ENCODE assay signal across 22 cellular contexts in genomic region chr5:57366744-57367143, GRCh38.
A peak's percentile ranks its signal among the peaks of the same experiment; 100 is the strongest.
DNase-seq lines count a peak whose midpoint lies in the region; ATAC-seq, FAIRE-seq and TF ChIP-seq lines count a peak whose summit lies in the region.
"Had no signal": no experiment of that assay in that cellular context is flagged by ENCODE, and none has a peak within 500 bp of the region (broad histone marks: within the 10 kb centered on the region; RNA-seq: fewer than 3 reads in every experiment).

No MANE protein-coding gene starts in this region.

- 91 to 95% methylated on average over 1 of the region's 1 CpG for WGBS in heart right ventricle, 2 donors

- CTCF ChIA-PET in Caco-2 (lab: Charles Lee) = interaction anchor here (0.6 to 0.8 kb wide), 2 partner anchors 28 to 69 kb away, joined by 3 to 5 read pairs; no protein-coding TSS in a partner anchor
- CTCF ChIA-PET in CD4-positive, alpha-beta memory T cell (lab: Charles Lee; ENCODE audit: partially characterized antibody) = no interaction called here

- peaks cover 26% of the 10 kb centered on the region for H3K4me1 ChIP-seq in Caco-2
- peaks cover 14% of the 10 kb centered on the region for H3K4me1 ChIP-seq in astrocyte (ENCODE audit: insufficient read depth, low read length)
- no peaks in the 10 kb centered on the region for H3K4me1 ChIP-seq in CD4-positive, alpha-beta memory T cell (ENCODE audit: insufficient read depth, low read length)
- no peaks in the 10 kb centered on the region for H3K4me1 ChIP-seq in heart right ventricle

- H3K9me3 ChIP-seq in Caco-2 = no peaks in the 10 kb centered on the region
- no peaks in the 10 kb centered on the region for H3K9me3 ChIP-seq in astrocyte (ENCODE audit: insufficient read depth, low read depth, low read length)
- H3K9me3 ChIP-seq in CD4-positive, alpha-beta memory T cell (ENCODE audit: control insufficient read depth in 1 of 2, low read length in 2 of 2) = no peaks in the 10 kb centered on the region
- H3K9me3 ChIP-seq in heart right ventricle = no peaks in the 10 kb centered on the region
- H3K9me3 ChIP-seq: ovary had no signal

- H3K9me3 Mint-ChIP-seq in Caco-2 (ENCODE audit: unreplicated experiment) (no peaks in the 10 kb centered on the region), astrocyte (ENCODE audit: unreplicated experiment) (no peaks in the 10 kb centered on the region)
- H3K9me3 Mint-ChIP-seq in CD4-positive, alpha-beta memory T cell = no peaks in the 10 kb centered on the region
- H3K9me3 Mint-ChIP-seq: activated naive CD4-positive, alpha-beta T cell treated with anti-CD3 and anti-CD28 coated beads, Interleukin-2, amount 50 U/mL, for 72 hours; effector memory CD8-positive, alpha-beta T cell; T-helper 2 cell treated with Interferon-gamma antibody and Interleukin-4, amounts not matched to agents 5 μg/mL and 100 μg/mL, for 36 hours had no signal

- no peak overlapping the region for H3K9ac ChIP-seq in astrocyte (ENCODE audit: low read length)

- BruUV-seq in Caco-2 (replicated peaks; lab: Mats Ljungman, UMichigan) = no TSS peak

- no peaks in the 10 kb centered on the region for H3K79me2 ChIP-seq in astrocyte (ENCODE audit: insufficient read depth, low read length)

- FAIRE-seq in HTR-8/SVneo (lab: Jason Lieb, UNC) = peak; percentile 31
- FAIRE-seq in astrocyte (lab: Jason Lieb, UNC) = no peak

- no peaks in the 10 kb centered on the region for H4K20me1 ChIP-seq in astrocyte (ENCODE audit: insufficient read depth, low read length)

- intact Hi-C loops in Caco-2 (cut with micrococcal nuclease; ENCODE audit: unreplicated experiment) (loop anchor here (2.0 kb wide), 1 partner anchor 68 kb away; no protein-coding TSS in a partner anchor), heart right ventricle (cut with DNase I) (no loop called here)
- intact Hi-C loops in CD4-positive, alpha-beta memory T cell (cut with micrococcal nuclease) = no loop called here

- TF ChIP-seq CTCF in Caco-2 (IDR thresholded peaks at IDR 0.05; ENCODE audit: insufficient read depth in 1 of 2, low read depth in 1 of 2, low read length in 1 of 2, severe bottlenecking in 1 of 2, unreplicated experiment in 1 of 2) (no peak), astrocyte (IDR thresholded peaks at IDR 0.05; ENCODE audit: insufficient read depth, low read depth, low read length) (no peak), heart right ventricle (IDR thresholded peaks at IDR 0.05) (no peak)

- H2AFZ ChIP-seq in astrocyte (ENCODE audit: low read depth, low read length) = no peak overlapping the region

- no peak for ATAC-seq in heart right ventricle
- no peak for ATAC-seq in HG02642 (IDR thresholded peaks at IDR 0.05; ENCODE audit: poor library complexity, unreplicated experiment)
- ATAC-seq: activated naive CD4-positive, alpha-beta T cell treated with anti-CD3 and anti-CD28 coated beads, Interleukin-2, amount 50 U/mL, for 72 hours; effector memory CD8-positive, alpha-beta T cell; left colon had no signal

- H3K4me2 ChIP-seq in astrocyte (ENCODE audit: low read length) = peak overlapping the region; percentile 26

- H3K4me3 ChIP-seq in Caco-2 (ENCODE audit: low read depth, low read length) (no peak overlapping the region), astrocyte (ENCODE audit: insufficient read depth, low read depth, low read length) (no peak overlapping the region), heart right ventricle (no peak overlapping the region)
- no peak overlapping the region for H3K4me3 ChIP-seq in CD4-positive, alpha-beta memory T cell (ENCODE audit: low read length in 2 of 2)
- H3K4me3 ChIP-seq: ovary had no signal

- H3K27ac Mint-ChIP-seq in Caco-2 (ENCODE audit: unreplicated experiment) = no peak overlapping the region
- H3K27ac Mint-ChIP-seq in astrocyte (ENCODE audit: unreplicated experiment) = no peak overlapping the region
- H3K27ac Mint-ChIP-seq in CD4-positive, alpha-beta memory T cell = no peak overlapping the region
- H3K27ac Mint-ChIP-seq: activated naive CD4-positive, alpha-beta T cell treated with anti-CD3 and anti-CD28 coated beads, Interleukin-2, amount 50 U/mL, for 72 hours; effector memory CD8-positive, alpha-beta T cell; T-helper 2 cell treated with Interferon-gamma antibody and Interleukin-4, amounts not matched to agents 5 μg/mL and 100 μg/mL, for 36 hours had no signal

- no peaks in the 10 kb centered on the region for H3K36me3 ChIP-seq in Caco-2 (ENCODE audit: control insufficient read depth, insufficient read depth, low read length)
- no peaks in the 10 kb centered on the region for H3K36me3 ChIP-seq in astrocyte (ENCODE audit: insufficient read depth, low read length)
- H3K36me3 ChIP-seq in CD4-positive, alpha-beta memory T cell (ENCODE audit: insufficient read depth, low read length) = no peaks in the 10 kb centered on the region
- H3K36me3 ChIP-seq in heart right ventricle = no peaks in the 10 kb centered on the region
- H3K36me3 ChIP-seq: ovary had no signal

- H3K36me3 Mint-ChIP-seq in Caco-2 (ENCODE audit: insufficient read depth, unreplicated experiment) (no peaks in the 10 kb centered on the region), astrocyte (ENCODE audit: low read depth, unreplicated experiment) (no peaks in the 10 kb centered on the region)
- H3K36me3 Mint-ChIP-seq in CD4-positive, alpha-beta memory T cell = no peaks in the 10 kb centered on the region
- H3K36me3 Mint-ChIP-seq: activated naive CD4-positive, alpha-beta T cell treated with anti-CD3 and anti-CD28 coated beads, Interleukin-2, amount 50 U/mL, for 72 hours had no signal

- H3K27ac ChIP-seq in astrocyte (ENCODE audit: low read depth, low read length) (no peak overlapping the region), heart right ventricle (no peak overlapping the region)
- H3K27ac ChIP-seq in CD4-positive, alpha-beta memory T cell (ENCODE audit: low read depth, low read length) = no peak overlapping the region
- H3K27ac ChIP-seq: HL-60, ovary had no signal

- POLR2A ChIA-PET in Caco-2 (lab: Charles Lee) = no interaction called here
- POLR2A ChIA-PET in CD4-positive, alpha-beta memory T cell (lab: Charles Lee; ENCODE audit: partially characterized antibody) = no interaction called here

- no peaks in the 10 kb centered on the region for H3K27me3 Mint-ChIP-seq in Caco-2 (ENCODE audit: insufficient read depth, unreplicated experiment)
- H3K27me3 Mint-ChIP-seq in astrocyte (ENCODE audit: low read depth, unreplicated experiment) = no peaks in the 10 kb centered on the region
- peaks cover 1% of the 10 kb centered on the region in 2 donors for H3K27me3 Mint-ChIP-seq in CD4-positive, alpha-beta memory T cell

- H3K4me1 Mint-ChIP-seq in Caco-2 (ENCODE audit: low read depth, unreplicated experiment) = no peaks in the 10 kb centered on the region
- H3K4me1 Mint-ChIP-seq in astrocyte (ENCODE audit: low read depth, unreplicated experiment) = peaks cover 7% of the 10 kb centered on the region
- H3K4me1 Mint-ChIP-seq in CD4-positive, alpha-beta memory T cell = no peaks in the 10 kb centered on the region

- peak; percentile 53 to 55 for DNase-seq in Caco-2
- peak; percentile 8 for DNase-seq in HTR-8/SVneo (ENCODE audit: insufficient read length, low spot score)
- peak; percentile 57 for DNase-seq in astrocyte (ENCODE audit: low read depth)
- peak; percentile 66 for DNase-seq in islet precursor cell
- DNase-seq in CD4-positive, alpha-beta memory T cell = no peak
- no peak for DNase-seq in heart right ventricle
- no peak for DNase-seq in GM19238 (ENCODE audit: insufficient read length, low spot score)
- DNase-seq: activated CD4-positive, alpha-beta T cell treated with anti-CD3 and anti-CD28 coated beads for 48 hours; activated T-cell treated with anti-CD3 and anti-CD28 coated beads for 4 hours; caudate nucleus; DMS79; effector memory CD8-positive, alpha-beta T cell; head of caudate nucleus; left colon; MM.1S; NCI-H2029 treated with DMSO at 0.1 percent for 48 hours; ovary; stimulated activated naive CD4-positive, alpha-beta T cell treated with Interleukin-2 at 50 U/mL for 16 hours had no signal

- H3K4me3 Mint-ChIP-seq in Caco-2 (ENCODE audit: unreplicated experiment) (no peak overlapping the region), astrocyte (ENCODE audit: unreplicated experiment) (no peak overlapping the region)
- H3K4me3 Mint-ChIP-seq in CD4-positive, alpha-beta memory T cell = no peak overlapping the region
- H3K4me3 Mint-ChIP-seq: effector memory CD8-positive, alpha-beta T cell; T-helper 2 cell treated with Interferon-gamma antibody and Interleukin-4, amounts not matched to agents 5 μg/mL and 100 μg/mL, for 36 hours had no signal

- H3K27me3 ChIP-seq in Caco-2 (replicated peaks; ENCODE audit: control insufficient read depth, insufficient read depth, low read length) (no peaks in the 10 kb centered on the region), astrocyte (ENCODE audit: insufficient read depth, low read length) (no peaks in the 10 kb centered on the region), heart right ventricle (no peaks in the 10 kb centered on the region)
- H3K27me3 ChIP-seq in CD4-positive, alpha-beta memory T cell (ENCODE audit: insufficient read depth, low read length) = no peaks in the 10 kb centered on the region
- H3K27me3 ChIP-seq: ovary had no signal

Comparison
In these comparisons a context has a peak if more than half of its experiments do, and no peak if none do; other contexts are left out.
1. DNase-seq: peak in Caco-2 (2 of 2), HTR-8/SVneo (single experiment), astrocyte (single experiment) and islet precursor cell (single experiment); none in CD4-positive, alpha-beta memory T cell (0 of 5), heart right ventricle (0 of 2) and GM19238 (single experiment).